23 cellular contexts compared by ENCODE assay signal in genomic region chr14:66046035-66046434, GRCh38.
DNase-seq lines count a peak whose midpoint lies in the region; ATAC-seq and TF ChIP-seq lines count a peak whose summit lies in the region.
"Had no signal": no experiment of that assay in that cellular context is flagged by ENCODE, and none has a peak within 500 bp of the region (broad histone marks: within the 10 kb centered on the region; RNA-seq: fewer than 3 reads in every experiment).

No MANE protein-coding gene starts in this region.

- peaks cover 0 to 20% (median 8%) of the 10 kb centered on the region in 12 donors for H3K4me1 ChIP-seq in heart left ventricle
- H3K4me1 ChIP-seq in skeletal muscle tissue (ENCODE audit: control insufficient read depth in 3 of 3, insufficient read depth in 3 of 3, low read length in 3 of 3) = peaks cover 3 to 10% (median 8%) of the 10 kb centered on the region in 3 donors
- H3K4me1 ChIP-seq: colonic mucosa, esophagus squamous epithelium, SJSA1 had no signal

- DNase-seq in NCI-H82 (lab: John Stamatoyannopoulos, UW) (peak; percentile 53), NCI-H82 treated with DMSO at 0.1 percent for 48 hours (lab: John Stamatoyannopoulos, UW; ENCODE audit: unreplicated experiment) (no peak), WERI-Rb-1 (peak; percentile 20), heart left ventricle (no peak), DMS 273 treated with DMSO at 0.1 percent for 48 hours (lab: John Stamatoyannopoulos, UW) (no peak), NCI-H748 treated with DMSO at 0.1 percent for 48 hours (lab: John Stamatoyannopoulos, UW) (no peak), GM19240 (ENCODE audit: insufficient read length, low spot score) (no peak)
- DNase-seq: 8988T; activated CD4-positive, alpha-beta T cell treated with anti-CD3 and anti-CD28 coated beads, Interleukin-2, amount 50 U/mL, for 1 hour; activated CD8-positive, alpha-beta memory T cell treated with anti-CD3 and anti-CD28 coated beads, Interleukin-2, amount 50 U/mL, for 4 hours; activated naive CD8-positive, alpha-beta T cell treated with anti-CD3 and anti-CD28 coated beads, Interleukin-2, amount 10 ng/mL, durations not matched to agents 7 days and 5 days; colonic mucosa; DMS79; effector memory CD8-positive, alpha-beta T cell; esophagus squamous epithelium; naive thymus-derived CD8-positive, alpha-beta T cell; NCI-H1417 treated with DMSO at 0.1 percent for 48 hours; NCI-H774; ovary; upper lobe of left lung had no signal

- H3K27ac ChIP-seq in WERI-Rb-1 (peak overlapping the region; percentile 37), heart left ventricle (peak overlapping the region; percentile 2 to 74 (median 50)), skeletal muscle tissue (ENCODE audit: low read depth, low read length) (peak overlapping the region; percentile 20)
- H3K27ac ChIP-seq: colonic mucosa, esophagus squamous epithelium, ovary, SJSA1, upper lobe of left lung had no signal

- H3K4me3 ChIP-seq in WERI-Rb-1 (ENCODE audit: low read depth, low read length) (peak overlapping the region; percentile 27), heart left ventricle (no peak overlapping the region), skeletal muscle tissue (ENCODE audit: low read length in 3 of 3) (peak overlapping the region in 1 of 3 donors; percentile 15)
- H3K4me3 ChIP-seq: colonic mucosa, esophagus squamous epithelium, ovary, SJSA1, upper lobe of left lung had no signal

- TF ChIP-seq CTCF in WERI-Rb-1 (IDR thresholded peaks at IDR 0.05; ENCODE audit: low read depth, low read length) = no peak
- TF ChIP-seq CTCF in heart left ventricle (IDR thresholded peaks at IDR 0.05) = no peak

- H3K27me3 ChIP-seq in WERI-Rb-1 (ENCODE audit: insufficient read depth, low read depth, severe bottlenecking) (no peaks in the 10 kb centered on the region), heart left ventricle (no peaks in the 10 kb centered on the region), skeletal muscle tissue (ENCODE audit: control insufficient read depth in 3 of 3, insufficient read depth in 3 of 3, low read length in 3 of 3) (no peaks in the 10 kb centered on the region)
- H3K27me3 ChIP-seq: colonic mucosa, esophagus squamous epithelium, ovary, SJSA1, upper lobe of left lung had no signal

- no peaks in the 10 kb centered on the region for H3K36me3 ChIP-seq in WERI-Rb-1
- H3K36me3 ChIP-seq in heart left ventricle = no peaks in the 10 kb centered on the region
- no peaks in the 10 kb centered on the region for H3K36me3 ChIP-seq in skeletal muscle tissue (ENCODE audit: control insufficient read depth in 3 of 3, insufficient read depth in 3 of 3, low read length in 3 of 3)
- H3K36me3 ChIP-seq: colonic mucosa, esophagus squamous epithelium, ovary, SJSA1, upper lobe of left lung had no signal

- H3K9ac ChIP-seq in skeletal muscle tissue (ENCODE audit: low read depth in 1 of 3, low read length in 3 of 3) = no peak overlapping the region

- peak; percentile 15 to 38 (median 19) for ATAC-seq in heart left ventricle
- ATAC-seq: effector memory CD8-positive, alpha-beta T cell; naive thymus-derived CD8-positive, alpha-beta T cell; sciatic nerve had no signal

- intact Hi-C loops in heart left ventricle (cut with DNase I) = no loop called here

- TF ChIP-seq POLR2A in heart left ventricle (IDR thresholded peaks at IDR 0.05) = no peak

- no peaks in the 10 kb centered on the region for H3K9me3 ChIP-seq in WERI-Rb-1 (ENCODE audit: severe bottlenecking)
- no peaks in the 10 kb centered on the region for H3K9me3 ChIP-seq in heart left ventricle
- H3K9me3 ChIP-seq in skeletal muscle tissue (ENCODE audit: control insufficient read depth in 3 of 3, low read length in 3 of 3) = no peaks in the 10 kb centered on the region
- H3K9me3 ChIP-seq: colonic mucosa, esophagus squamous epithelium, ovary, SJSA1, upper lobe of left lung had no signal

- WGBS in heart left ventricle, 4 donors = 29 to 51% (median 46%) methylated on average over 1 of the region's 1 CpG

Comparison
In these comparisons a context has a peak if more than half of its experiments do, and no peak if none do; other contexts are left out.
1. DNase-seq: peak in NCI-H82 (single experiment) and WERI-Rb-1 (single experiment); none in NCI-H82 treated with DMSO at 0.1 percent for 48 hours (single experiment), heart left ventricle (0 of 5), DMS 273 treated with DMSO at 0.1 percent for 48 hours (single experiment), NCI-H748 treated with DMSO at 0.1 percent for 48 hours (single experiment) and GM19240 (single experiment).
2. Peak in every context shown above with its lines, with median percentiles within 50 percentile points of each other: H3K27ac ChIP-seq.